ENCODE assay signal across 28 cellular contexts in the genomic region with DNA sequence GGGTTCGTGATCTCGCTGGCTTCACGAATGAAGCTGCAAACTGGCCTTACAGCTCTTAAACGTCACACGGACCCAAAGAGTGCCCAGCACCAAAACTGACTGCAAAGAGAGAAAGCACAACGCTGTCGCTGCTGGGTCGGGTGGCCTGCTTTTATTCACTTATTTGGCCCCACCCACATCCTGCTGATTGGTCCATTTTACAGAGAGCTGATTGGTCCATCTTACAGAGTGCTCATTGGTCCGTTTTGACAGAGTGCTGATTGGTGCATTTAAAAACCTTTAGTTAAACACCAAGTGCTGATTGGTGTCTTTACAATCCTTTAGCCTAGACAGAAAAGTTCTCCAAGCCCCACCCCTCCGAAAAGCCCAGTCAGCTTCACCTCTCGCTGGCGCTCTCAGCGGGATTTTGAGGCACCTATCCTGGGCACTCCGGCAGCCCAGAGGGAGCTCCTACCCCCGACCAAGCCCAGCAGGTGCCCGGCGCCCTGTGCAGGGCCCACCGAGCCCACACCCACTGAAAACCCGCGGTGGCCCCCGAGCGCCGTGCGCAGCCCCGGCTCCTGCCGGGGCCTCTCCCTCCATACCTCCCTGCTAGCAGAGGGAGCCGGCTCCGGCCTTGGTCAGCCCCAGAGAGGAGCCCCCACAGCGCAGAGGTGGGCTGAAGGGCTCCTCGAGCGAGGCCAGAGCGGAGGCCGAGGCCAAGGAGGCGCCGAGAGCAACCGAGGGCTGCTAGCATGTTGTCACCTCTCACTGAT.
"Had no signal": no experiment of that assay in that cellular context is flagged by ENCODE, and none has a peak within 500 bp of the region (broad histone marks: within the 10 kb centered on the region; RNA-seq: fewer than 3 reads in every experiment).

No MANE protein-coding gene starts in this region.

- FAIRE-seq: small intestine had no signal

- H3K4me1 ChIP-seq: parathyroid adenoma, psoas muscle, right lobe of liver, sigmoid colon, stomach, tibial artery, upper lobe of right lung, uterus had no signal

- H3K9ac ChIP-seq: parathyroid adenoma had no signal

- H3K79me2 ChIP-seq: parathyroid adenoma had no signal

- H3K4me3 Mint-ChIP-seq: naive B cell; naive thymus-derived CD8-positive, alpha-beta T cell; natural killer cell treated with Interleukin-12 subunit alpha and Interleukin-12 subunit beta and Interleukin-15 and Interleukin-18, amount 100 ng/mL, for 72 hours; nephron progenitor cell; neural crest cell; stimulated activated effector memory CD8-positive, alpha-beta T cell treated with anti-CD3 and anti-CD28 coated beads, Interleukin-12 subunit alpha, Interleukin-12 subunit beta, amount 100 ng/mL, for 72 hours; stimulated activated naive B cell treated with anti-CD40 and anti-IgM and Interleukin-4, amounts not matched to agents 10 μg/mL and 1 μg/mL and 100 μg/mL, for 72 hours; type B pancreatic cell had no signal

- H3K9me3 Mint-ChIP-seq: naive thymus-derived CD8-positive, alpha-beta T cell; natural killer cell treated with Interleukin-12 subunit alpha and Interleukin-12 subunit beta and Interleukin-15 and Interleukin-18, amount 100 ng/mL, for 72 hours; neural crest cell; stimulated activated effector memory CD8-positive, alpha-beta T cell treated with anti-CD3 and anti-CD28 coated beads, Interleukin-12 subunit alpha, Interleukin-12 subunit beta, amount 100 ng/mL, for 72 hours; stimulated activated naive B cell treated with anti-CD40 and anti-IgM and Interleukin-4, amounts not matched to agents 10 μg/mL and 1 μg/mL and 100 μg/mL, for 72 hours; type B pancreatic cell had no signal

- H2AFZ ChIP-seq: parathyroid adenoma had no signal

- H3K27me3 ChIP-seq: ovary, right lobe of liver, sigmoid colon, stomach, tibial artery, transverse colon, upper lobe of right lung, uterus had no signal

- H3K27ac ChIP-seq: ovary, parathyroid adenoma, psoas muscle, right lobe of liver, sigmoid colon, stomach, tibial artery, transverse colon, upper lobe of right lung, uterus had no signal

- H3K36me3 Mint-ChIP-seq: naive B cell; naive thymus-derived CD8-positive, alpha-beta T cell; natural killer cell treated with Interleukin-12 subunit alpha and Interleukin-12 subunit beta and Interleukin-15 and Interleukin-18, amount 100 ng/mL, for 72 hours; stimulated activated effector memory CD8-positive, alpha-beta T cell treated with anti-CD3 and anti-CD28 coated beads, Interleukin-12 subunit alpha, Interleukin-12 subunit beta, amount 100 ng/mL, for 72 hours; stimulated activated naive B cell treated with anti-CD40 and anti-IgM and Interleukin-4, amounts not matched to agents 10 μg/mL and 1 μg/mL and 100 μg/mL, for 72 hours; type B pancreatic cell had no signal

- H3K27me3 Mint-ChIP-seq: naive thymus-derived CD8-positive, alpha-beta T cell; progenitor cell of endocrine pancreas had no signal

- H3K9me3 ChIP-seq: ovary, psoas muscle, right lobe of liver, sigmoid colon, stomach, transverse colon, upper lobe of right lung, uterus had no signal

- H3K27ac Mint-ChIP-seq: naive B cell; natural killer cell treated with Interleukin-12 subunit alpha and Interleukin-12 subunit beta and Interleukin-15 and Interleukin-18, amount 100 ng/mL, for 72 hours; nephron progenitor cell; progenitor cell of endocrine pancreas; stimulated activated effector memory CD8-positive, alpha-beta T cell treated with anti-CD3 and anti-CD28 coated beads, Interleukin-12 subunit alpha, Interleukin-12 subunit beta, amount 100 ng/mL, for 72 hours; stimulated activated naive B cell treated with anti-CD40 and anti-IgM and Interleukin-4, amounts not matched to agents 10 μg/mL and 1 μg/mL and 100 μg/mL, for 72 hours; type B pancreatic cell had no signal

- H3K4me3 ChIP-seq: ovary, psoas muscle, right lobe of liver, sigmoid colon, stomach, tibial artery, transverse colon, upper lobe of right lung, uterus had no signal

- ATAC-seq: naive thymus-derived CD8-positive, alpha-beta T cell; natural killer cell treated with Interleukin-12 subunit alpha and Interleukin-12 subunit beta and Interleukin-15 and Interleukin-18, amount 100 ng/mL, for 72 hours; psoas muscle; right cardiac atrium; stimulated activated effector memory CD8-positive, alpha-beta T cell treated with anti-CD3 and anti-CD28 coated beads, Interleukin-12 subunit alpha, Interleukin-12 subunit beta, amount 100 ng/mL, for 72 hours; stimulated activated naive B cell treated with anti-CD40 and anti-IgM and Interleukin-4, amounts not matched to agents 10 μg/mL and 1 μg/mL and 100 μg/mL, for 72 hours; upper lobe of right lung had no signal

- H3K36me3 ChIP-seq: ovary, right lobe of liver, sigmoid colon, stomach, tibial artery, transverse colon, upper lobe of right lung, uterus had no signal

- DNase-seq: naive B cell; naive thymus-derived CD8-positive, alpha-beta T cell; nephron progenitor cell; occipital lobe; ovary; posterior cingulate gyrus; psoas muscle; right cardiac atrium; right lobe of liver; sigmoid colon; small intestine; stimulated activated CD4-positive, alpha-beta T cell treated with anti-CD3 and anti-CD28 coated beads, Interleukin-15, amount 100 ng/mL, for 24 hours; stimulated activated CD4-positive, alpha-beta T cell treated with anti-CD3 and anti-CD28 coated beads, Interleukin-2, amount 100 ng/mL, for 24 hours; stimulated activated CD4-positive, alpha-beta T cell treated with anti-CD3 and anti-CD28 coated beads, Interleukin-2, amount 100 ng/mL, for 48 hours; stimulated activated CD4-positive, alpha-beta T cell treated with anti-CD3 and anti-CD28 coated beads, Interleukin-4, amount 100 ng/mL, for 24 hours; stimulated activated naive B cell treated with anti-CD40 and anti-IgM and Interleukin-4, amounts not matched to agents 10 μg/mL and 1 μg/mL and 100 μg/mL, for 72 hours; stimulated activated naive CD4-positive, alpha-beta T cell treated with Interleukin-2 at 50 U/mL for 16 hours; stomach; tibial artery; transverse colon; upper lobe of right lung; uterus had no signal

- H3K4me1 Mint-ChIP-seq: naive B cell; naive thymus-derived CD8-positive, alpha-beta T cell; nephron progenitor cell; neural crest cell; stimulated activated effector memory CD8-positive, alpha-beta T cell treated with anti-CD3 and anti-CD28 coated beads, Interleukin-12 subunit alpha, Interleukin-12 subunit beta, amount 100 ng/mL, for 72 hours; stimulated activated naive B cell treated with anti-CD40 and anti-IgM and Interleukin-4, amounts not matched to agents 10 μg/mL and 1 μg/mL and 100 μg/mL, for 72 hours had no signal
